In genomic region chr3:46695177-46695961, GRCh38 we compare ENCODE assay signal across 8 cellular contexts. TPM values are rescaled to one million over a fixed set of nuclear protein-coding genes. Genes with fewer than 3 reads are reported as not detected.
DNase-seq lines count a peak whose midpoint lies in the region; ATAC-seq and TF ChIP-seq lines count a peak whose summit lies in the region.

No MANE protein-coding gene starts in this region.

- H3K4me3 Mint-ChIP-seq in CD14-positive monocyte (peak overlapping the region; percentile 37 to 42), memory B cell (peak overlapping the region; percentile 76)

- H3K9me3 Mint-ChIP-seq in CD14-positive monocyte (peaks cover 0 to 2% (median 0%) of the 10 kb centered on the region in 7 donors), memory B cell (no peaks in the 10 kb centered on the region)

- H3K9me3 ChIP-seq in tibial artery, result no peaks in the 10 kb centered on the region

- H3K27ac Mint-ChIP-seq in CD14-positive monocyte (peak overlapping the region; percentile 76 to 92 (median 87)), memory B cell (no peak overlapping the region)

- H3K4me3 ChIP-seq in tibial artery, result no peak overlapping the region

- H3K36me3 ChIP-seq in tibial artery, result no peaks in the 10 kb centered on the region

- H3K27ac ChIP-seq in tibial artery, result peak overlapping the region; percentile 94 to 97

- ATAC-seq in memory B cell (ENCODE audit: low read depth) (no peak), GM18909 (IDR thresholded peaks at IDR 0.05; ENCODE audit: poor library complexity, unreplicated experiment) (no peak), GM19467 (IDR thresholded peaks at IDR 0.05; ENCODE audit: unreplicated experiment) (no peak)

- no peaks in the 10 kb centered on the region for H3K27me3 ChIP-seq in tibial artery

- peaks cover 71% of the 10 kb centered on the region for H3K4me1 Mint-ChIP-seq in CD14-positive monocyte
- peaks cover 26% of the 10 kb centered on the region for H3K4me1 Mint-ChIP-seq in memory B cell

- TF ChIP-seq CTCF in CD14-positive monocyte (IDR thresholded peaks at IDR 0.05) (peak; percentile 40), tibial artery (IDR thresholded peaks at IDR 0.05) (no peak)

- intact Hi-C loops in CD14-positive monocyte (cut with micrococcal nuclease) (loop anchor here in 1 of 2 donors (10.0 kb wide), 1 partner anchor 279 kb away; the partner anchor contains the start of genes CCDC12 and NBEAL2), tibial artery (cut with DNase I; ENCODE audit: low total_unique reads) (loop anchor here (10.0 kb wide), 1 partner anchor 711 kb away; no protein-coding TSS in a partner anchor)

- DNase-seq in CD14-positive monocyte (ENCODE audit: low spot score) (peak; percentile 93), KBM-7 (peak; percentile 88), dermis blood vessel endothelial cell (peak; percentile 96), memory B cell (ENCODE audit: low spot score in 2 of 2) (peak in 1 of 2 donors; percentile 43), tibial artery (peak; percentile 80 to 86)
- DNase-seq in activated CD4-positive, CD25-positive, alpha-beta regulatory T cell treated with anti-CD3 and anti-CD28 coated beads, Interleukin-2, amount 50 U/mL, for 72 hours, result peak; percentile 50

- in situ Hi-C loops in KBM-7 (cut with MboI; ENCODE audit: low pct_unique_long_range_greater_than_20kb, low sequenced_read_pairs), result no loop called here

- peaks cover 8 to 79% (median 71%) of the 10 kb centered on the region in 4 donors for H3K4me1 ChIP-seq in tibial artery

- peaks cover 13 to 27% (median 18%) of the 10 kb centered on the region in 3 donors for H3K27me3 Mint-ChIP-seq in CD14-positive monocyte (ENCODE audit: low read depth in 3 of 3)
- peaks cover 5% of the 10 kb centered on the region for H3K27me3 Mint-ChIP-seq in memory B cell

- H3K36me3 Mint-ChIP-seq in CD14-positive monocyte (peaks cover 4 to 8% of the 10 kb centered on the region in 2 donors), memory B cell (no peaks in the 10 kb centered on the region)

RNA-seq across cellular contexts. Expression of gene ALS2CL, which starts 1.9 kb away (rescaled TPM):
- polyA plus RNA-seq in CD14-positive monocyte, result under 1 TPM; 0.38 to 0.55 TPM
- total RNA-seq in dermis blood vessel endothelial cell, result 7.5 and 8.5 TPM in 2 replicates

RNA-seq across cellular contexts. Expression of gene TMIE, which starts 5.8 kb away (rescaled TPM):
- polyA plus RNA-seq in CD14-positive monocyte, result not detected
- 0.17 TPM in 1 of 2 replicates, not detected in the other for total RNA-seq in dermis blood vessel endothelial cell

RNA-seq across cellular contexts. Expression of gene PRSS50, which starts 22.3 kb away (rescaled TPM):
- polyA plus RNA-seq in CD14-positive monocyte, result not detected
- total RNA-seq in dermis blood vessel endothelial cell, result not detected in 2 replicates
